ENCODE assay signal across 13 cellular contexts in genomic region chr5:71697967-71698366, GRCh38. TPM values are rescaled to one million over a fixed set of nuclear protein-coding genes. Genes with fewer than 3 reads are reported as not detected.
DNase-seq lines count a peak whose midpoint lies in the region; FAIRE-seq and TF ChIP-seq lines count a peak whose summit lies in the region.
"Had no signal": no experiment of that assay in that cellular context is flagged by ENCODE, and none has a peak within 500 bp of the region (broad histone marks: within the 10 kb centered on the region; RNA-seq: fewer than 3 reads in every experiment).

No MANE protein-coding gene starts in this region.

- H3K9me3 ChIP-seq in BLaER1 treated with 17β-estradiol and CSF1 and Interleukin-3, amounts not matched to agents 10 nM and 100 nM (replicated peaks in 1 of 11) = peaks cover 7 to 14% (median 11%) of the 10 kb centered on the region in 11 experiments; a peak in 18 of 22 replicates
- H3K9me3 ChIP-seq: Peyer's patch, upper lobe of left lung had no signal

- H3K9ac ChIP-seq in BLaER1 treated with 17β-estradiol and CSF1 and Interleukin-3, amounts not matched to agents 10 nM and 100 nM = no peak overlapping the region

- H3K4me1 ChIP-seq in BLaER1 treated with 17β-estradiol and CSF1 and Interleukin-3, amounts not matched to agents 10 nM and 100 nM = peaks cover 10 to 55% (median 33%) of the 10 kb centered on the region in 10 experiments; a peak in 19 of 20 replicates
- H3K4me1 ChIP-seq: Peyer's patch had no signal

- peak overlapping the region in 6 of 11 experiments; percentile 9 to 68 (median 52); a peak in 8 of 22 replicates for H3K27ac ChIP-seq in BLaER1 treated with 17β-estradiol and CSF1 and Interleukin-3, amounts not matched to agents 10 nM and 100 nM
- H3K27ac ChIP-seq: Peyer's patch, upper lobe of left lung had no signal

- H3K27me3 ChIP-seq in BLaER1 treated with 17β-estradiol and CSF1 and Interleukin-3, amounts not matched to agents 10 nM and 100 nM = no peaks in the 10 kb centered on the region
- H3K27me3 ChIP-seq in bronchial epithelial cell (ENCODE audit: control insufficient read depth, insufficient read depth, low read length) = peaks cover 6% of the 10 kb centered on the region
- H3K27me3 ChIP-seq in kidney epithelial cell (ENCODE audit: control insufficient read depth, insufficient read depth, low read length) = peaks cover 4% of the 10 kb centered on the region
- H3K27me3 ChIP-seq: Peyer's patch, upper lobe of left lung had no signal

- no peak for DNase-seq in HFF-Myc (ENCODE audit: extremely low read depth, low read depth)
- DNase-seq in bronchial epithelial cell (ENCODE audit: low read depth) = no peak
- DNase-seq in kidney epithelial cell (ENCODE audit: low read depth) = no peak
- no peak for DNase-seq in activated CD8-positive, alpha-beta memory T cell treated with anti-CD3 and anti-CD28 coated beads for 24 hours
- no peak for DNase-seq in NCI-H774 (lab: John Stamatoyannopoulos, UW)
- no peak for DNase-seq in OCI-M2 (lab: John Stamatoyannopoulos, UW; ENCODE audit: unreplicated experiment)
- no peak for DNase-seq in NCI-H1105 treated with DMSO at 0.1 percent for 48 hours (lab: John Stamatoyannopoulos, UW)
- DNase-seq: DMS79 treated with DMSO at 0.1 percent for 48 hours; foreskin melanocyte; Peyer's patch; stimulated activated CD4-positive, alpha-beta T cell treated with anti-CD3 and anti-CD28 coated beads, Interleukin-4, amount 100 ng/mL, for 24 hours had no signal

- H3K36me3 ChIP-seq in BLaER1 treated with 17β-estradiol and CSF1 and Interleukin-3, amounts not matched to agents 10 nM and 100 nM = no peaks in the 10 kb centered on the region; a peak in 1 of 22 replicates
- H3K36me3 ChIP-seq in bronchial epithelial cell (ENCODE audit: control insufficient read depth, insufficient read depth, low read length) (no peaks in the 10 kb centered on the region), kidney epithelial cell (ENCODE audit: control insufficient read depth, insufficient read depth, low read length) (no peaks in the 10 kb centered on the region)
- H3K36me3 ChIP-seq: Peyer's patch, upper lobe of left lung had no signal

- no peaks in the 10 kb centered on the region for H4K20me1 ChIP-seq in BLaER1 treated with 17β-estradiol and CSF1 and Interleukin-3, amounts not matched to agents 10 nM and 100 nM

- peak overlapping the region; percentile 24 to 86 (median 77); a peak in 21 of 22 replicates for H3K4me2 ChIP-seq in BLaER1 treated with 17β-estradiol and CSF1 and Interleukin-3, amounts not matched to agents 10 nM and 100 nM

- peak overlapping the region in 7 of 10 experiments; percentile 1 to 49 (median 28); a peak in 8 of 20 replicates for H3K4me3 ChIP-seq in BLaER1 treated with 17β-estradiol and CSF1 and Interleukin-3, amounts not matched to agents 10 nM and 100 nM
- no peak overlapping the region for H3K4me3 ChIP-seq in HFF-Myc (replicated peaks; ENCODE audit: low read depth, low read length)
- H3K4me3 ChIP-seq in bronchial epithelial cell (ENCODE audit: low read depth, low read length) = no peak overlapping the region
- H3K4me3 ChIP-seq in kidney epithelial cell (ENCODE audit: low read depth, low read length) = no peak overlapping the region
- H3K4me3 ChIP-seq: Peyer's patch, upper lobe of left lung had no signal

- FAIRE-seq in bronchial epithelial cell (lab: Jason Lieb, UNC) = no peak

- TF ChIP-seq CTCF in HFF-Myc (IDR thresholded peaks at IDR 0.05; ENCODE audit: low read depth, low read length, missing control alignments) (peak; percentile 73), bronchial epithelial cell (IDR thresholded peaks at IDR 0.05; ENCODE audit: insufficient read depth, low read length, severe bottlenecking) (peak; percentile 60), kidney epithelial cell (IDR thresholded peaks at IDR 0.05; ENCODE audit: insufficient read depth, low read length, poor library complexity, severe bottlenecking) (peak; percentile 50)

RNA-seq across cellular contexts. Expression of gene CARTPT, which starts 21.1 kb away (rescaled TPM):
- total RNA-seq in bronchial epithelial cell (not detected in 2 replicates), kidney epithelial cell (not detected in 2 replicates)
- total RNA-seq: Peyer's patch had no signal

Comparison
In these comparisons a context has a peak if more than half of its experiments do, and no peak if none do; other contexts are left out.
1. H3K4me3 ChIP-seq: peak in BLaER1 treated with 17β-estradiol and CSF1 and Interleukin-3, amounts not matched to agents 10 nM and 100 nM (7 of 10); none in HFF-Myc (single experiment), bronchial epithelial cell (single experiment) and kidney epithelial cell (single experiment).
2. Peak in every context shown above with its lines, with median percentiles within 50 percentile points of each other: CTCF ChIP-seq.